Comparison of ENCODE assay signal across 20 cellular contexts in the genomic region with DNA sequence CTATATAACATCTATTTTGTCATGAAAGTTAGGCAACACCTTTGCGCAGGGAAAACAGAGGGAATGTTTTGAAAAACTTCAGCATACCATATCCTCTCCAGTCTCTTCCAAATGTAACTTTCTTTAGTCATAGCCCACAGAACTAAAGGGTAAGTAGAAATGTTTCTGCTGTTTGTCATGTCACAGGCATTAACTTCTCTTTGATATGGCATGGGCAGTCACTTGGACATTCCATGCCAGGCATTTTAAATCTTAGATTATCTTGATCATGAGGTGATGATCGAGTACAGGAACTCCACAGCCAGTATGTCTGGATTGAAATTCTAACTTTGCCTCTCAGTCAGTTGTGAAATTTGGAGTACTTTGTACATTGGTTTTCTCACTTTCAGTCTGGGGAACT. TPM values are rescaled to one million over a fixed set of nuclear protein-coding genes. Genes with fewer than 3 reads are reported as not detected.
"Had no signal": no experiment of that assay in that cellular context is flagged by ENCODE, and none has a peak within 500 bp of the region (broad histone marks: within the 10 kb centered on the region; RNA-seq: fewer than 3 reads in every experiment).

No MANE protein-coding gene starts in this region.

- H3K4me1 ChIP-seq: gastroesophageal sphincter, heart right ventricle, uterus had no signal

- H3K4me3 ChIP-seq: gastroesophageal sphincter, heart right ventricle, lung, ovary, uterus had no signal

- H3K27ac ChIP-seq: gastroesophageal sphincter, heart right ventricle, ovary, uterus had no signal

- H3K27me3 Mint-ChIP-seq: activated naive CD4-positive, alpha-beta T cell treated with anti-CD3 and anti-CD28 coated beads, Interleukin-2, amount 50 U/mL, for 24 hours; effector memory CD8-positive, alpha-beta T cell; stimulated activated memory B cell treated with anti-CD40 and anti-IgM and Interleukin-4, amounts not matched to agents 10 μg/mL and 1 μg/mL and 100 μg/mL, for 72 hours had no signal

- H3K4me1 Mint-ChIP-seq: activated naive CD4-positive, alpha-beta T cell treated with anti-CD3 and anti-CD28 coated beads, Interleukin-2, amount 50 U/mL, for 24 hours; stimulated activated memory B cell treated with anti-CD40 and anti-IgM and Interleukin-4, amounts not matched to agents 10 μg/mL and 1 μg/mL and 100 μg/mL, for 72 hours had no signal

- H3K9me3 Mint-ChIP-seq: activated naive CD4-positive, alpha-beta T cell treated with anti-CD3 and anti-CD28 coated beads, Interleukin-2, amount 50 U/mL, for 24 hours; effector memory CD8-positive, alpha-beta T cell; neural crest cell; stimulated activated memory B cell treated with anti-CD40 and anti-IgM and Interleukin-4, amounts not matched to agents 10 μg/mL and 1 μg/mL and 100 μg/mL, for 72 hours; WTC11 had no signal

- DNase-seq: activated CD4-positive, alpha-beta T cell treated with anti-CD3 and anti-CD28 coated beads for 4 hours; activated CD8-positive, alpha-beta memory T cell treated with anti-CD3 and anti-CD28 coated beads, Interleukin-2, amount 50 U/mL, for 4 hours; activated CD8-positive, alpha-beta T cell treated with anti-CD3 and anti-CD28 coated beads, Interleukin-2, amount 10 ng/mL, durations not matched to agents 7 days and 5 days; activated effector memory CD4-positive, alpha-beta T cell treated with anti-CD3 and anti-CD28 coated beads, Interleukin-2, amount 50 U/mL, for 16 hours; activated T-cell treated with anti-CD3 and anti-CD28 coated beads, Interleukin-2, amount 50 U/mL, for 48 hours; amniotic stem cell; dermis blood vessel endothelial cell; effector memory CD8-positive, alpha-beta T cell; heart right ventricle; midbrain; ovary; stimulated activated CD4-positive, alpha-beta T cell treated with anti-CD3 and anti-CD28 coated beads, Interleukin-2, amount 100 ng/mL, for 48 hours; uterus had no signal

- H3K36me3 Mint-ChIP-seq: activated naive CD4-positive, alpha-beta T cell treated with anti-CD3 and anti-CD28 coated beads, Interleukin-2, amount 50 U/mL, for 24 hours; stimulated activated memory B cell treated with anti-CD40 and anti-IgM and Interleukin-4, amounts not matched to agents 10 μg/mL and 1 μg/mL and 100 μg/mL, for 72 hours; WTC11 had no signal

- H3K36me3 ChIP-seq: gastroesophageal sphincter, heart right ventricle, ovary, uterus had no signal

- ATAC-seq: activated CD8-positive, alpha-beta T cell treated with anti-CD3 and anti-CD28 coated beads, Interleukin-2, amount 10 ng/mL, durations not matched to agents 7 days and 5 days; effector memory CD8-positive, alpha-beta T cell; gastroesophageal sphincter; heart right ventricle; stimulated activated memory B cell treated with anti-CD40 and anti-IgM and Interleukin-4, amounts not matched to agents 10 μg/mL and 1 μg/mL and 100 μg/mL, for 72 hours; WTC11 had no signal

- H3K9me3 ChIP-seq: gastroesophageal sphincter, ovary, uterus had no signal

- H3K4me3 Mint-ChIP-seq: activated CD8-positive, alpha-beta T cell treated with anti-CD3 and anti-CD28 coated beads, Interleukin-2, amount 10 ng/mL, durations not matched to agents 7 days and 5 days; activated naive CD4-positive, alpha-beta T cell treated with anti-CD3 and anti-CD28 coated beads, Interleukin-2, amount 50 U/mL, for 24 hours; effector memory CD8-positive, alpha-beta T cell; neural crest cell; stimulated activated memory B cell treated with anti-CD40 and anti-IgM and Interleukin-4, amounts not matched to agents 10 μg/mL and 1 μg/mL and 100 μg/mL, for 72 hours; WTC11 had no signal

- H3K27me3 ChIP-seq: gastroesophageal sphincter, heart right ventricle, ovary, uterus had no signal

- H3K27ac Mint-ChIP-seq: activated CD8-positive, alpha-beta T cell treated with anti-CD3 and anti-CD28 coated beads, Interleukin-2, amount 10 ng/mL, durations not matched to agents 7 days and 5 days; activated naive CD4-positive, alpha-beta T cell treated with anti-CD3 and anti-CD28 coated beads, Interleukin-2, amount 50 U/mL, for 24 hours; effector memory CD8-positive, alpha-beta T cell; stimulated activated memory B cell treated with anti-CD40 and anti-IgM and Interleukin-4, amounts not matched to agents 10 μg/mL and 1 μg/mL and 100 μg/mL, for 72 hours; WTC11 had no signal

RNA-seq across cellular contexts. Expression of gene ETV1, which starts 27.5 kb away (rescaled TPM):
- total RNA-seq: T-helper 1 cell treated with Interleukin-12 subunit alpha and Interleukin-12 subunit beta and Interleukin-4 antibody, amounts not matched to agents 30 ng/mL and 1 ng/mL, for 36 hours had no signal
